ENCODE assay signal across 1 cellular context in the genomic region with DNA sequence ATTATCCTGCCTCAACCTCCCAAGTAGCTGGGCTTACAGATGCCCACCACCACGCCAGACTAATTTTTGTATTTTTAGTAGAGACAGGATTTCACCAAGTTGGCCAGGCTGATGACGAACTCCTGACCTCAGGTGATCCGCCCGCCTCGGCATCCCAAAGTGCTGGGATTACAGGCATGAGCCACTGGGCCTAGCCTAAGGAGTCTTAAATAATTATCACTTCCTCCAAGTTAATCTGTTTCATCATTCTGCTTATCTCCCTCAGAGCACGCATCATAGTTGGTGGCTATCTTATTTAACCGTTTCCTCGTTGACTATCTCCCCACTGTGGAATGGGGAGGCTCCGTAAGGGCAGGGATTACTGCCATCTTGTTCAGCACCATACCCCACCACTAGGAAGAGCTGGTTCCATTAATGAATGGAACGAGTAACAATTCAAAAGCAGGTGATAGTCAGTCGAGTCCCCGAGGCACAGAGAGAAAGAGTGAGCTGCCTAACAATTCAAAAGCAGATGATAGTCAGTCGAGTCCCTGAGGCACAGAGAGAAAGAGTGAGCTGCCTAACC.
TF ChIP-seq lines count a peak whose summit lies in the region.

No MANE protein-coding gene starts in this region.

TF ChIP-seq in K562, 482 proteins besides CTCF, POLR2A, EP300 and RAD21 (continued from another document and continues in another):
- TF ChIP-seq, protein P1, sequence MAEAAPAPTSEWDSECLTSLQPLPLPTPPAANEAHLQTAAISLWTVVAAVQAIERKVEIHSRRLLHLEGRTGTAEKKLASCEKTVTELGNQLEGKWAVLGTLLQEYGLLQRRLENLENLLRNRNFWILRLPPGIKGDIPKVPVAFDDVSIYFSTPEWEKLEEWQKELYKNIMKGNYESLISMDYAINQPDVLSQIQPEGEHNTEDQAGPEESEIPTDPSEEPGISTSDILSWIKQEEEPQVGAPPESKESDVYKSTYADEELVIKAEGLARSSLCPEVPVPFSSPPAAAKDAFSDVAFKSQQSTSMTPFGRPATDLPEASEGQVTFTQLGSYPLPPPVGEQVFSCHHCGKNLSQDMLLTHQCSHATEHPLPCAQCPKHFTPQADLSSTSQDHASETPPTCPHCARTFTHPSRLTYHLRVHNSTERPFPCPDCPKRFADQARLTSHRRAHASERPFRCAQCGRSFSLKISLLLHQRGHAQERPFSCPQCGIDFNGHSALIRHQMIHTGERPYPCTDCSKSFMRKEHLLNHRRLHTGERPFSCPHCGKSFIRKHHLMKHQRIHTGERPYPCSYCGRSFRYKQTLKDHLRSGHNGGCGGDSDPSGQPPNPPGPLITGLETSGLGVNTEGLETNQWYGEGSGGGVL (CRISPR knock-in tag; IDR thresholded peaks at IDR 0.05): no peak
- no peak for TF ChIP-seq MEF2A (IDR thresholded peaks at IDR 0.05; ENCODE audit: control insufficient read depth, low read depth, low read length)
- no peak for TF ChIP-seq PHB2 (IDR thresholded peaks at IDR 0.05; ENCODE audit: low read depth)
- peak in 1 of 2 experiments; percentile 31 for TF ChIP-seq NCOA2 (IDR thresholded peaks at IDR 0.05; ENCODE audit: partially characterized antibody in 2 of 2)
- TF ChIP-seq, protein P2, sequence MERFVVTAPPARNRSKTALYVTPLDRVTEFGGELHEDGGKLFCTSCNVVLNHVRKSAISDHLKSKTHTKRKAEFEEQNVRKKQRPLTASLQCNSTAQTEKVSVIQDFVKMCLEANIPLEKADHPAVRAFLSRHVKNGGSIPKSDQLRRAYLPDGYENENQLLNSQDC (CRISPR knock-in tag; IDR thresholded peaks at IDR 0.05): no peak
- TF ChIP-seq FOXJ2 (tag; IDR thresholded peaks at IDR 0.05): no peak
- peak; percentile 76; the same call in 1 of the 2 replicates for TF ChIP-seq NBN (IDR thresholded peaks at IDR 0.05; ENCODE audit: low read depth)
- TF ChIP-seq HOXB6 (CRISPR knock-in tag; IDR thresholded peaks at IDR 0.05; ENCODE audit: borderline replicate concordance): no peak
- TF ChIP-seq, protein P3, sequence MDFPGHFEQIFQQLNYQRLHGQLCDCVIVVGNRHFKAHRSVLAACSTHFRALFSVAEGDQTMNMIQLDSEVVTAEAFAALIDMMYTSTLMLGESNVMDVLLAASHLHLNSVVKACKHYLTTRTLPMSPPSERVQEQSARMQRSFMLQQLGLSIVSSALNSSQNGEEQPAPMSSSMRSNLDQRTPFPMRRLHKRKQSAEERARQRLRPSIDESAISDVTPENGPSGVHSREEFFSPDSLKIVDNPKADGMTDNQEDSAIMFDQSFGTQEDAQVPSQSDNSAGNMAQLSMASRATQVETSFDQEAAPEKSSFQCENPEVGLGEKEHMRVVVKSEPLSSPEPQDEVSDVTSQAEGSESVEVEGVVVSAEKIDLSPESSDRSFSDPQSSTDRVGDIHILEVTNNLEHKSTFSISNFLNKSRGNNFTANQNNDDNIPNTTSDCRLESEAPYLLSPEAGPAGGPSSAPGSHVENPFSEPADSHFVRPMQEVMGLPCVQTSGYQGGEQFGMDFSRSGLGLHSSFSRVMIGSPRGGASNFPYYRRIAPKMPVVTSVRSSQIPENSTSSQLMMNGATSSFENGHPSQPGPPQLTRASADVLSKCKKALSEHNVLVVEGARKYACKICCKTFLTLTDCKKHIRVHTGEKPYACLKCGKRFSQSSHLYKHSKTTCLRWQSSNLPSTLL (IDR thresholded peaks at IDR 0.05): no peak
- TF ChIP-seq, protein P4, sequence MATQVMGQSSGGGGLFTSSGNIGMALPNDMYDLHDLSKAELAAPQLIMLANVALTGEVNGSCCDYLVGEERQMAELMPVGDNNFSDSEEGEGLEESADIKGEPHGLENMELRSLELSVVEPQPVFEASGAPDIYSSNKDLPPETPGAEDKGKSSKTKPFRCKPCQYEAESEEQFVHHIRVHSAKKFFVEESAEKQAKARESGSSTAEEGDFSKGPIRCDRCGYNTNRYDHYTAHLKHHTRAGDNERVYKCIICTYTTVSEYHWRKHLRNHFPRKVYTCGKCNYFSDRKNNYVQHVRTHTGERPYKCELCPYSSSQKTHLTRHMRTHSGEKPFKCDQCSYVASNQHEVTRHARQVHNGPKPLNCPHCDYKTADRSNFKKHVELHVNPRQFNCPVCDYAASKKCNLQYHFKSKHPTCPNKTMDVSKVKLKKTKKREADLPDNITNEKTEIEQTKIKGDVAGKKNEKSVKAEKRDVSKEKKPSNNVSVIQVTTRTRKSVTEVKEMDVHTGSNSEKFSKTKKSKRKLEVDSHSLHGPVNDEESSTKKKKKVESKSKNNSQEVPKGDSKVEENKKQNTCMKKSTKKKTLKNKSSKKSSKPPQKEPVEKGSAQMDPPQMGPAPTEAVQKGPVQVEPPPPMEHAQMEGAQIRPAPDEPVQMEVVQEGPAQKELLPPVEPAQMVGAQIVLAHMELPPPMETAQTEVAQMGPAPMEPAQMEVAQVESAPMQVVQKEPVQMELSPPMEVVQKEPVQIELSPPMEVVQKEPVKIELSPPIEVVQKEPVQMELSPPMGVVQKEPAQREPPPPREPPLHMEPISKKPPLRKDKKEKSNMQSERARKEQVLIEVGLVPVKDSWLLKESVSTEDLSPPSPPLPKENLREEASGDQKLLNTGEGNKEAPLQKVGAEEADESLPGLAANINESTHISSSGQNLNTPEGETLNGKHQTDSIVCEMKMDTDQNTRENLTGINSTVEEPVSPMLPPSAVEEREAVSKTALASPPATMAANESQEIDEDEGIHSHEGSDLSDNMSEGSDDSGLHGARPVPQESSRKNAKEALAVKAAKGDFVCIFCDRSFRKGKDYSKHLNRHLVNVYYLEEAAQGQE (CRISPR knock-in tag; IDR thresholded peaks at IDR 0.05; ENCODE audit: low read depth): no peak
- TF ChIP-seq, protein P5, sequence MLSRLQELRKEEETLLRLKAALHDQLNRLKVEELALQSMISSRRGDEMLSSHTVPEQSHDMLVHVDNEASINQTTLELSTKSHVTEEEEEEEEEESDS (CRISPR knock-in tag; IDR thresholded peaks at IDR 0.05): no peak
- peak; percentile 97 for TF ChIP-seq CXXC5 (CRISPR knock-in tag; IDR thresholded peaks at IDR 0.05)
- TF ChIP-seq CREBBP (IDR thresholded peaks at IDR 0.05; ENCODE audit: low read depth, low read length): no peak
- TF ChIP-seq, protein P6, sequence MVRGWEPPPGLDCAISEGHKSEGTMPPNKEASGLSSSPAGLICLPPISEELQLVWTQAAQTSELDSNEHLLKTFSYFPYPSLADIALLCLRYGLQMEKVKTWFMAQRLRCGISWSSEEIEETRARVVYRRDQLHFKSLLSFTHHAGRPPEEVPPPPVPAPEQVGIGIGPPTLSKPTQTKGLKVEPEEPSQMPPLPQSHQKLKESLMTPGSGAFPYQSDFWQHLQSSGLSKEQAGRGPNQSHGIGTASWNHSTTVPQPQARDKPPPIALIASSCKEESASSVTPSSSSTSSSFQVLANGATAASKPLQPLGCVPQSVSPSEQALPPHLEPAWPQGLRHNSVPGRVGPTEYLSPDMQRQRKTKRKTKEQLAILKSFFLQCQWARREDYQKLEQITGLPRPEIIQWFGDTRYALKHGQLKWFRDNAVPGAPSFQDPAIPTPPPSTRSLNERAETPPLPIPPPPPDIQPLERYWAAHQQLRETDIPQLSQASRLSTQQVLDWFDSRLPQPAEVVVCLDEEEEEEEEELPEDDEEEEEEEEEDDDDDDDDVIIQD (CRISPR knock-in tag; IDR thresholded peaks at IDR 0.05): no peak
- no peak for TF ChIP-seq RBM34 (IDR thresholded peaks at IDR 0.05; ENCODE audit: borderline replicate concordance, insufficient read depth, low read length)
- TF ChIP-seq, protein P7, sequence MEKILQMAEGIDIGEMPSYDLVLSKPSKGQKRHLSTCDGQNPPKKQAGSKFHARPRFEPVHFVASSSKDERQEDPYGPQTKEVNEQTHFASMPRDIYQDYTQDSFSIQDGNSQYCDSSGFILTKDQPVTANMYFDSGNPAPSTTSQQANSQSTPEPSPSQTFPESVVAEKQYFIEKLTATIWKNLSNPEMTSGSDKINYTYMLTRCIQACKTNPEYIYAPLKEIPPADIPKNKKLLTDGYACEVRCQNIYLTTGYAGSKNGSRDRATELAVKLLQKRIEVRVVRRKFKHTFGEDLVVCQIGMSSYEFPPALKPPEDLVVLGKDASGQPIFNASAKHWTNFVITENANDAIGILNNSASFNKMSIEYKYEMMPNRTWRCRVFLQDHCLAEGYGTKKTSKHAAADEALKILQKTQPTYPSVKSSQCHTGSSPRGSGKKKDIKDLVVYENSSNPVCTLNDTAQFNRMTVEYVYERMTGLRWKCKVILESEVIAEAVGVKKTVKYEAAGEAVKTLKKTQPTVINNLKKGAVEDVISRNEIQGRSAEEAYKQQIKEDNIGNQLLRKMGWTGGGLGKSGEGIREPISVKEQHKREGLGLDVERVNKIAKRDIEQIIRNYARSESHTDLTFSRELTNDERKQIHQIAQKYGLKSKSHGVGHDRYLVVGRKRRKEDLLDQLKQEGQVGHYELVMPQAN (IDR thresholded peaks at IDR 0.05; ENCODE audit: borderline replicate concordance): no peak
- TF ChIP-seq, protein P8, sequence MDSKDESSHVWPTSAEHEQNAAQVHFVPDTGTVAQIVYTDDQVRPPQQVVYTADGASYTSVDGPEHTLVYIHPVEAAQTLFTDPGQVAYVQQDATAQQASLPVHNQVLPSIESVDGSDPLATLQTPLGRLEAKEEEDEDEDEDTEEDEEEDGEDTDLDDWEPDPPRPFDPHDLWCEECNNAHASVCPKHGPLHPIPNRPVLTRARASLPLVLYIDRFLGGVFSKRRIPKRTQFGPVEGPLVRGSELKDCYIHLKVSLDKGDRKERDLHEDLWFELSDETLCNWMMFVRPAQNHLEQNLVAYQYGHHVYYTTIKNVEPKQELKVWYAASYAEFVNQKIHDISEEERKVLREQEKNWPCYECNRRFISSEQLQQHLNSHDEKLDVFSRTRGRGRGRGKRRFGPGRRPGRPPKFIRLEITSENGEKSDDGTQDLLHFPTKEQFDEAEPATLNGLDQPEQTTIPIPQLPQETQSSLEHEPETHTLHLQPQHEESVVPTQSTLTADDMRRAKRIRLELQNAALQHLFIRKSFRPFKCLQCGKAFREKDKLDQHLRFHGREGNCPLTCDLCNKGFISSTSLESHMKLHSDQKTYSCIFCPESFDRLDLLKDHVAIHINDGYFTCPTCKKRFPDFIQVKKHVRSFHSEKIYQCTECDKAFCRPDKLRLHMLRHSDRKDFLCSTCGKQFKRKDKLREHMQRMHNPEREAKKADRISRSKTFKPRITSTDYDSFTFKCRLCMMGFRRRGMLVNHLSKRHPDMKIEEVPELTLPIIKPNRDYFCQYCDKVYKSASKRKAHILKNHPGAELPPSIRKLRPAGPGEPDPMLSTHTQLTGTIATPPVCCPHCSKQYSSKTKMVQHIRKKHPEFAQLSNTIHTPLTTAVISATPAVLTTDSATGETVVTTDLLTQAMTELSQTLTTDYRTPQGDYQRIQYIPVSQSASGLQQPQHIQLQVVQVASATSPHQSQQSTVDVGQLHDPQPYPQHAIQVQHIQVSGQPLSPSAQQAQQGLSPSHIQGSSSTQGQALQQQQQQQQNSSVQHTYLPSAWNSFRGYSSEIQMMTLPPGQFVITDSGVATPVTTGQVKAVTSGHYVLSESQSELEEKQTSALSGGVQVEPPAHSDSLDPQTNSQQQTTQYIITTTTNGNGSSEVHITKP (IDR thresholded peaks at IDR 0.05; ENCODE audit: partially characterized antibody): no peak
- TF ChIP-seq NFATC3 (IDR thresholded peaks at IDR 0.05): no peak
- TF ChIP-seq NR2C2 (CRISPR knock-in tag; IDR thresholded peaks at IDR 0.05): no peak
- no peak for TF ChIP-seq NR2C2 (tag; IDR thresholded peaks at IDR 0.05)
- TF ChIP-seq, protein P9, sequence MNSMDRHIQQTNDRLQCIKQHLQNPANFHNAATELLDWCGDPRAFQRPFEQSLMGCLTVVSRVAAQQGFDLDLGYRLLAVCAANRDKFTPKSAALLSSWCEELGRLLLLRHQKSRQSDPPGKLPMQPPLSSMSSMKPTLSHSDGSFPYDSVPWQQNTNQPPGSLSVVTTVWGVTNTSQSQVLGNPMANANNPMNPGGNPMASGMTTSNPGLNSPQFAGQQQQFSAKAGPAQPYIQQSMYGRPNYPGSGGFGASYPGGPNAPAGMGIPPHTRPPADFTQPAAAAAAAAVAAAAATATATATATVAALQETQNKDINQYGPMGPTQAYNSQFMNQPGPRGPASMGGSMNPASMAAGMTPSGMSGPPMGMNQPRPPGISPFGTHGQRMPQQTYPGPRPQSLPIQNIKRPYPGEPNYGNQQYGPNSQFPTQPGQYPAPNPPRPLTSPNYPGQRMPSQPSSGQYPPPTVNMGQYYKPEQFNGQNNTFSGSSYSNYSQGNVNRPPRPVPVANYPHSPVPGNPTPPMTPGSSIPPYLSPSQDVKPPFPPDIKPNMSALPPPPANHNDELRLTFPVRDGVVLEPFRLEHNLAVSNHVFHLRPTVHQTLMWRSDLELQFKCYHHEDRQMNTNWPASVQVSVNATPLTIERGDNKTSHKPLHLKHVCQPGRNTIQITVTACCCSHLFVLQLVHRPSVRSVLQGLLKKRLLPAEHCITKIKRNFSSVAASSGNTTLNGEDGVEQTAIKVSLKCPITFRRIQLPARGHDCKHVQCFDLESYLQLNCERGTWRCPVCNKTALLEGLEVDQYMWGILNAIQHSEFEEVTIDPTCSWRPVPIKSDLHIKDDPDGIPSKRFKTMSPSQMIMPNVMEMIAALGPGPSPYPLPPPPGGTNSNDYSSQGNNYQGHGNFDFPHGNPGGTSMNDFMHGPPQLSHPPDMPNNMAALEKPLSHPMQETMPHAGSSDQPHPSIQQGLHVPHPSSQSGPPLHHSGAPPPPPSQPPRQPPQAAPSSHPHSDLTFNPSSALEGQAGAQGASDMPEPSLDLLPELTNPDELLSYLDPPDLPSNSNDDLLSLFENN (IDR thresholded peaks at IDR 0.05; ENCODE audit: low read depth in 2 of 2, low read length in 2 of 2): peak in 1 of 2 experiments; percentile 80; a peak in 1 of 4 replicates
- TF ChIP-seq PRPF4 (IDR thresholded peaks at IDR 0.05; ENCODE audit: insufficient read depth, low read depth, low read length, poor library complexity, severe bottlenecking): no peak
- TF ChIP-seq SP2 (IDR thresholded peaks at IDR 0.05; ENCODE audit: extremely low read depth, low read depth, low read length, poor library complexity, severe bottlenecking): no peak
- TF ChIP-seq ZNF354B (CRISPR knock-in tag; IDR thresholded peaks at IDR 0.05): 0 out of 2 replicates have a peak, but pooled peaks have one; percentile 6
- TF ChIP-seq, protein P10, sequence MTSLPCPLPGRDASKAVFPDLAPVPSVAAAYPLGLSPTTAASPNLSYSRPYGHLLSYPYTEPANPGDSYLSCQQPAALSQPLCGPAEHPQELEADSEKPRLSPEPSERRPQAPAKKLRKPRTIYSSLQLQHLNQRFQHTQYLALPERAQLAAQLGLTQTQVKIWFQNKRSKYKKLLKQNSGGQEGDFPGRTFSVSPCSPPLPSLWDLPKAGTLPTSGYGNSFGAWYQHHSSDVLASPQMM (CRISPR knock-in tag; IDR thresholded peaks at IDR 0.05): no peak
- no peak for TF ChIP-seq ZBTB7A (IDR thresholded peaks at IDR 0.05; ENCODE audit: borderline replicate concordance, control insufficient read depth, low read depth, low read length)
- TF ChIP-seq POLR2B (IDR thresholded peaks at IDR 0.05; ENCODE audit: low read depth, partially characterized antibody): no peak
- no peak for TF ChIP-seq ZBTB8A (IDR thresholded peaks at IDR 0.05; ENCODE audit: partially characterized antibody)
- no peak for TF ChIP-seq RBM14 (IDR thresholded peaks at IDR 0.05; ENCODE audit: borderline replicate concordance, insufficient read depth, low read depth, low read length)
- TF ChIP-seq ZC3H11A (IDR thresholded peaks at IDR 0.05; ENCODE audit: low read depth, low read length): no peak
- no peak for TF ChIP-seq PYGO2 (tag; IDR thresholded peaks at IDR 0.05)
- peak; percentile 42 for TF ChIP-seq BRD9 (IDR thresholded peaks at IDR 0.05; ENCODE audit: low read depth, partially characterized antibody)
- TF ChIP-seq, protein P11, sequence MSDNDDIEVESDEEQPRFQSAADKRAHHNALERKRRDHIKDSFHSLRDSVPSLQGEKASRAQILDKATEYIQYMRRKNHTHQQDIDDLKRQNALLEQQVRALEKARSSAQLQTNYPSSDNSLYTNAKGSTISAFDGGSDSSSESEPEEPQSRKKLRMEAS (CRISPR knock-in tag; IDR thresholded peaks at IDR 0.05): 0 out of 2 replicates have a peak, but pooled peaks have one; percentile 8
- TF ChIP-seq ESRRB (CRISPR knock-in tag; IDR thresholded peaks at IDR 0.05; ENCODE audit: borderline replicate concordance): no peak
